Comparison of ENCODE assay signal across 1 cellular context in the genomic region with DNA sequence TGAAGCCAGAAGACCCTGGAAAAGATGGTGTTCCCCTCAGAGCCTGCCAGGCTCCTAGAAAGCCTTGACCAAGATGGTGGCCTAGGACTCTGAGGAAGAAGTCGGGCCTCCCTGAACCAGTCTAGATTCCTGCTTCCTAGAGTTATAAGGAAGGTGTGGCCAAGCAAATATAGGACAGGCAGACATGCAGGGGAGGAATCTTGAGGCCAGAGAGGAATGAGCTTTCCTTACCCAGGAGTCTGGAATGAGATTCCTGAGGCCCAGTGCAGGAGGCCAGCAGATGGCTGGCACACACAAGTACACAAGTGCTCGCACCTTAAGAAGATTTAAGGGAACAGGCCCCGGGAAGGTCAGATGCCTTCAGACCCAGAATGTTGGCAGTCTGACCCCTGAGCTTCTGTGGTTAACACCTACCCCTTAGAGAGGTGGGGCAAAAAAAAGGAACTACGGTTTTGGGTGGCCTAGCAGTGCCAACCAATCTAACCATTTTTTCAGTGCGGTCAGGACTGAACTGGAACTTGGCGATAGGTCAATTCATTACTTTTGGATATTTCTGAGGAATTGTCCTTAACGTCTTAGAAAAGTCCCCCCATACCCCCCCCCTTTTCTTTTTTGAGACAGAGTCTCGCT.
TF ChIP-seq lines count a peak whose summit lies in the region.

No MANE protein-coding gene starts in this region.

TF ChIP-seq in GM12878, 131 proteins besides CTCF, POLR2A, EP300 and RAD21 (continued from another document):
- TF ChIP-seq TBL1XR1 (IDR thresholded peaks at IDR 0.05; ENCODE audit: low read depth, low read length) (no peak), IKZF2 (IDR thresholded peaks at IDR 0.05) (no peak), SP1 (IDR thresholded peaks at IDR 0.05; ENCODE audit: low read depth, low read length) (no peak), MEF2B (IDR thresholded peaks at IDR 0.05; ENCODE audit: partially characterized antibody, poor library complexity, severe bottlenecking) (no peak), CHD2 (IDR thresholded peaks at IDR 0.05; ENCODE audit: borderline replicate concordance, low read depth, low read length) (no peak), SMAD5 (IDR thresholded peaks at IDR 0.05; ENCODE audit: low read depth) (no peak), POU2F2 (IDR thresholded peaks at IDR 0.05; ENCODE audit: borderline replicate concordance, low read depth, low read length) (no peak), BHLHE40 (IDR thresholded peaks at IDR 0.05; ENCODE audit: borderline replicate concordance in 1 of 2, low read depth in 2 of 2, low read length in 1 of 2) (no peak), ASH2L (IDR thresholded peaks at IDR 0.05; ENCODE audit: borderline replicate concordance, low read depth) (no peak), NR2C1 (IDR thresholded peaks at IDR 0.05) (no peak), MYB (IDR thresholded peaks at IDR 0.05; ENCODE audit: borderline replicate concordance, low read depth, low read length) (no peak), SMAD1 (IDR thresholded peaks at IDR 0.05; ENCODE audit: low read depth, partially characterized antibody) (no peak), YBX1 (IDR thresholded peaks at IDR 0.05) (no peak), SIN3A (IDR thresholded peaks at IDR 0.05; ENCODE audit: low read depth, low read length) (no peak), CBX5 (IDR thresholded peaks at IDR 0.05; ENCODE audit: low read depth) (no peak)
- TF ChIP-seq, protein P1, sequence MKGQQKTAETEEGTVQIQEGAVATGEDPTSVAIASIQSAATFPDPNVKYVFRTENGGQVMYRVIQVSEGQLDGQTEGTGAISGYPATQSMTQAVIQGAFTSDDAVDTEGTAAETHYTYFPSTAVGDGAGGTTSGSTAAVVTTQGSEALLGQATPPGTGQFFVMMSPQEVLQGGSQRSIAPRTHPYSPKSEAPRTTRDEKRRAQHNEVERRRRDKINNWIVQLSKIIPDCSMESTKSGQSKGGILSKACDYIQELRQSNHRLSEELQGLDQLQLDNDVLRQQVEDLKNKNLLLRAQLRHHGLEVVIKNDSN (IDR thresholded peaks at IDR 0.05; ENCODE audit: borderline replicate concordance, extremely low read length, insufficient read depth, low read depth, low read length), result no peak
- TF ChIP-seq, protein P2, sequence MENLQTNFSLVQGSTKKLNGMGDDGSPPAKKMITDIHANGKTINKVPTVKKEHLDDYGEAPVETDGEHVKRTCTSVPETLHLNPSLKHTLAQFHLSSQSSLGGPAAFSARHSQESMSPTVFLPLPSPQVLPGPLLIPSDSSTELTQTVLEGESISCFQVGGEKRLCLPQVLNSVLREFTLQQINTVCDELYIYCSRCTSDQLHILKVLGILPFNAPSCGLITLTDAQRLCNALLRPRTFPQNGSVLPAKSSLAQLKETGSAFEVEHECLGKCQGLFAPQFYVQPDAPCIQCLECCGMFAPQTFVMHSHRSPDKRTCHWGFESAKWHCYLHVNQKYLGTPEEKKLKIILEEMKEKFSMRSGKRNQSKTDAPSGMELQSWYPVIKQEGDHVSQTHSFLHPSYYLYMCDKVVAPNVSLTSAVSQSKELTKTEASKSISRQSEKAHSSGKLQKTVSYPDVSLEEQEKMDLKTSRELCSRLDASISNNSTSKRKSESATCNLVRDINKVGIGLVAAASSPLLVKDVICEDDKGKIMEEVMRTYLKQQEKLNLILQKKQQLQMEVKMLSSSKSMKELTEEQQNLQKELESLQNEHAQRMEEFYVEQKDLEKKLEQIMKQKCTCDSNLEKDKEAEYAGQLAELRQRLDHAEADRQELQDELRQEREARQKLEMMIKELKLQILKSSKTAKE (IDR thresholded peaks at IDR 0.05; ENCODE audit: low read depth, poor library complexity, severe bottlenecking), result no peak
- TF ChIP-seq, protein P3, sequence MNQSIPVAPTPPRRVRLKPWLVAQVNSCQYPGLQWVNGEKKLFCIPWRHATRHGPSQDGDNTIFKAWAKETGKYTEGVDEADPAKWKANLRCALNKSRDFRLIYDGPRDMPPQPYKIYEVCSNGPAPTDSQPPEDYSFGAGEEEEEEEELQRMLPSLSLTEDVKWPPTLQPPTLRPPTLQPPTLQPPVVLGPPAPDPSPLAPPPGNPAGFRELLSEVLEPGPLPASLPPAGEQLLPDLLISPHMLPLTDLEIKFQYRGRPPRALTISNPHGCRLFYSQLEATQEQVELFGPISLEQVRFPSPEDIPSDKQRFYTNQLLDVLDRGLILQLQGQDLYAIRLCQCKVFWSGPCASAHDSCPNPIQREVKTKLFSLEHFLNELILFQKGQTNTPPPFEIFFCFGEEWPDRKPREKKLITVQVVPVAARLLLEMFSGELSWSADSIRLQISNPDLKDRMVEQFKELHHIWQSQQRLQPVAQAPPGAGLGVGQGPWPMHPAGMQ (IDR thresholded peaks at IDR 0.05; ENCODE audit: borderline replicate concordance), result no peak
